Comparison of ENCODE assay signal across 8 cellular contexts in the genomic region with DNA sequence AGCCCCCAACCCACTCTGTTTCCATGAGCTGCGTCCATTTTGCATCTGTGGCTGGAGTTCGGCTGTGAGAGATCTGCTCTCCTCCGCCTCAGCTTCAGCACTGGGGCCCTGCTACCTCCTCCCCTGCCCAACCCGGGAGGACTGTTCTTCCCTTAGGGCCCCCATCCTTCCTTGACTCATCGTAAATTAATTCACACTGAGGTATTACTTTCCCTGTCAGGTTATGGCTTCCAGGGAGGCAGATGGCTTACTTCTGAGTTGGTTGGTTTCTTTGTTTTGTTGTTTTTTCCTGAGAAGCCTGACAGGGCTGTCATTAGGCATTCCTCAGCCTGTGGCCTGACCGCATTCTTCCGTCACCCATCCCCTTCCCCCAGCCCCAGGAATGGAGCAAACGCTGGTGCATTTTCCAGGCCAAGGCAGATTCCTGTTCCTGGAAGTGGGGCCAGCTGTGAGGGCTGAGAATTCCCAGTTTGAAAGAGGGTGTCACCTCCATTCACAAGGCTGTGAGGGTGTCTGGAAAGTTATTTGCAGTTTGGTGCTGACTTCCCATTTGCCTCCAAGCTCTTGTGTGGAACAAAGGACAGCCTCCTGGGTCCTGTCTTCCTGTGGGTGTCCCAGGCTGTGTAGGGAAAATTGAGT. TPM values are rescaled to one million over a fixed set of nuclear protein-coding genes. Genes with fewer than 3 reads are reported as not detected.
DNase-seq lines count a peak whose midpoint lies in the region; ATAC-seq, FAIRE-seq and TF ChIP-seq lines count a peak whose summit lies in the region.

No MANE protein-coding gene starts in this region.

- H3K4me2 ChIP-seq in IMR-90 (ENCODE audit: low read depth, low read length), result peak overlapping the region; percentile 59
- peak overlapping the region; percentile 76 for H3K4me2 ChIP-seq in HepG2 (ENCODE audit: low read depth, low read length)

- FAIRE-seq in HepG2 (lab: Jason Lieb, UNC), result no peak

- H3K9me3 ChIP-seq in IMR-90 (ENCODE audit: control insufficient read depth, insufficient read depth, low read length) (peaks cover 8% of the 10 kb centered on the region), HepG2 (ENCODE audit: low read length) (no peaks in the 10 kb centered on the region; the same call in 1 of the 2 replicates), tibial nerve (peaks cover 0 to 18% (median 0%) of the 10 kb centered on the region in 4 donors)

- H2AFZ ChIP-seq in IMR-90 (replicated peaks; ENCODE audit: low read length, poor library complexity) (peak overlapping the region; percentile 82), HepG2 (ENCODE audit: low read length) (peak overlapping the region; percentile 77)

- peak overlapping the region; percentile 97 for H2AK9ac ChIP-seq in IMR-90 (replicated peaks; ENCODE audit: low read depth, low read length, poor library complexity)

- peak overlapping the region; percentile 100 for H2BK20ac ChIP-seq in IMR-90 (ENCODE audit: low read depth, low read length)

- TF ChIP-seq RAD21 in IMR-90 (IDR thresholded peaks at IDR 0.05; ENCODE audit: low read length), result peak; percentile 30; the same call in 1 of the 2 replicates
- no peak for TF ChIP-seq RAD21 in HepG2 (CRISPR knock-in tag; IDR thresholded peaks at IDR 0.05)

- peak overlapping the region; percentile 100 for H3K4ac ChIP-seq in IMR-90 (ENCODE audit: low read depth, low read length)

- peak; percentile 70; the same call in 1 of the 2 replicates for TF ChIP-seq POLR2A in IMR-90 (IDR thresholded peaks at IDR 0.05; ENCODE audit: low read depth, low read length)
- no peak for TF ChIP-seq POLR2A in HepG2 (IDR thresholded peaks at IDR 0.05; ENCODE audit: insufficient read depth in 1 of 2, low read depth in 2 of 2, low read length in 2 of 2)
- no peak for TF ChIP-seq POLR2A in tibial nerve (IDR thresholded peaks at IDR 0.05)

- H4K5ac ChIP-seq in IMR-90 (ENCODE audit: low read depth, low read length), result peak overlapping the region; percentile 99

- H2BK15ac ChIP-seq in IMR-90 (ENCODE audit: low read depth, low read length), result peak overlapping the region; percentile 100

- 0% methylated on average over 2 of the region's 8 CpGs; no CpG with 5 or more reads in 1 of the 2 experiments for WGBS in IMR-90 (ENCODE audit: extremely low coverage in 2 of 2, insufficient read length in 1 of 2), 2 experiments
- 18% methylated on average over 8 of the region's 8 CpGs for WGBS in HepG2 (ENCODE audit: low lambda C conversion rate)
- WGBS in tibial nerve, 2 donors, result 42 to 43% methylated on average over 8 of the region's 8 CpGs

- no peak for TF ChIP-seq CTCF in IMR-90 (conservative IDR thresholded peaks at IDR 0.05; ENCODE audit: low read depth, low read length)
- TF ChIP-seq CTCF in cardiac fibroblast (IDR thresholded peaks at IDR 0.05; ENCODE audit: low read depth, low read length), result no peak
- TF ChIP-seq CTCF in HepG2 (CRISPR knock-in tag; IDR thresholded peaks at IDR 0.05), result no peak
- TF ChIP-seq CTCF in tibial nerve (IDR thresholded peaks at IDR 0.05), result no peak
- no peak for TF ChIP-seq CTCF in GM13976 (IDR thresholded peaks at IDR 0.05; ENCODE audit: borderline replicate concordance, control extremely low read depth, extremely low read depth, insufficient read depth, missing control alignments)

- H3K4me3 ChIP-seq in IMR-90 (ENCODE audit: insufficient read depth, low read depth, low read length), result no peak overlapping the region
- H3K4me3 ChIP-seq in cardiac fibroblast (replicated peaks in 1 of 2; ENCODE audit: low read depth in 2 of 2, low read length in 2 of 2), result no peak overlapping the region
- peak overlapping the region; percentile 1 to 39 (median 9); a peak in 2 of 6 replicates for H3K4me3 ChIP-seq in HepG2 (replicated peaks in 1 of 3; ENCODE audit: insufficient read depth in 1 of 3, low read depth in 2 of 3, low read length in 3 of 3)
- H3K4me3 ChIP-seq in tibial nerve, result no peak overlapping the region

- peak overlapping the region; percentile 100 for H4K91ac ChIP-seq in IMR-90 (ENCODE audit: insufficient read depth, low read depth, low read length)

- peaks cover 0 to 2% of the 10 kb centered on the region in 2 donors for H3K9me3 Mint-ChIP-seq in effector memory CD8-positive, alpha-beta T cell

- CTCF ChIA-PET in IMR-90 (lab: Yijun Ruan, JAX) (interaction anchor here (0.8 kb wide), 1 partner anchor 20 kb away, joined by 5 read pairs; no protein-coding TSS in a partner anchor), HepG2 (lab: Yijun Ruan, JAX; ENCODE audit: low intra/inter-chr PET ratio, low total read pairs) (no interaction called here)

- peak overlapping the region; percentile 100 for H2AK5ac ChIP-seq in IMR-90 (ENCODE audit: low read depth, low read length)

- peak overlapping the region; percentile 100 for H3K23ac ChIP-seq in IMR-90 (ENCODE audit: low read depth, low read length)

- peak overlapping the region; percentile 100 for H3K14ac ChIP-seq in IMR-90 (replicated peaks; ENCODE audit: low read depth, low read length)

- H3K27me3 Mint-ChIP-seq in effector memory CD8-positive, alpha-beta T cell, result peaks cover 18 to 31% of the 10 kb centered on the region in 2 donors

- H3K9me1 ChIP-seq in IMR-90 (ENCODE audit: insufficient read depth, low read length), result peaks cover 25% of the 10 kb centered on the region

- ATAC-seq in IMR-90 (ENCODE audit: low read depth) (peak; percentile 89), HepG2 (peak; percentile 77), GM19328 (IDR thresholded peaks at IDR 0.05; ENCODE audit: unreplicated experiment) (no peak), GM21526 (IDR thresholded peaks at IDR 0.05; ENCODE audit: low FRiP score, unreplicated experiment) (no peak)
- no peak for ATAC-seq in effector memory CD8-positive, alpha-beta T cell (replicated peaks)

- H3K27ac Mint-ChIP-seq in effector memory CD8-positive, alpha-beta T cell, result no peak overlapping the region

- peaks cover 0 to 6% of the 10 kb centered on the region in 2 experiments; a peak in 1 of 4 replicates for H3K79me1 ChIP-seq in IMR-90 (ENCODE audit: low read depth in 1 of 2, low read length in 2 of 2)

- no peaks in the 10 kb centered on the region for H3K36me3 ChIP-seq in IMR-90 (ENCODE audit: control insufficient read depth, insufficient read depth, low read length)
- no peaks in the 10 kb centered on the region for H3K36me3 ChIP-seq in HepG2 (replicated peaks in 1 of 2; ENCODE audit: control insufficient read depth in 1 of 2, insufficient read depth in 2 of 2, low read length in 2 of 2)
- H3K36me3 ChIP-seq in tibial nerve, result no peaks in the 10 kb centered on the region

- H3K56ac ChIP-seq in IMR-90 (ENCODE audit: extremely low read depth, insufficient read depth, low read length), result peak overlapping the region; percentile 95

- peak overlapping the region; percentile 97 to 99 for H4K8ac ChIP-seq in IMR-90 (ENCODE audit: low read depth in 2 of 2, low read length in 2 of 2)

- H3K27me3 ChIP-seq in IMR-90 (ENCODE audit: control insufficient read depth, insufficient read depth, low read length) (no peaks in the 10 kb centered on the region), HepG2 (ENCODE audit: control insufficient read depth in 1 of 2, insufficient read depth in 2 of 2, low read length in 2 of 2) (peaks cover 0 to 6% of the 10 kb centered on the region in 2 experiments; a peak in 2 of 5 replicates), tibial nerve (no peaks in the 10 kb centered on the region)

- no peak overlapping the region for H3K4me3 Mint-ChIP-seq in effector memory CD8-positive, alpha-beta T cell

- no peaks in the 10 kb centered on the region for H3K79me2 ChIP-seq in HepG2 (ENCODE audit: insufficient read depth, low read length)

- H3K4me1 ChIP-seq in IMR-90 (ENCODE audit: control insufficient read depth, insufficient read depth, low read length) (peaks cover 29% of the 10 kb centered on the region), HepG2 (ENCODE audit: insufficient read depth, low read length) (peaks cover 26% of the 10 kb centered on the region), tibial nerve (peaks cover 0 to 46% (median 20%) of the 10 kb centered on the region in 4 donors)

- no peaks in the 10 kb centered on the region for H4K20me1 ChIP-seq in IMR-90 (ENCODE audit: insufficient read depth, low read length)
- no peaks in the 10 kb centered on the region for H4K20me1 ChIP-seq in HepG2 (ENCODE audit: insufficient read depth, low read length)

- peak overlapping the region; percentile 98 for H3K18ac ChIP-seq in IMR-90 (ENCODE audit: low read depth, low read length)

- BruUV-seq in IMR-90 (replicated peaks; lab: Mats Ljungman, UMichigan) (no TSS peak), HepG2 (replicated peaks; lab: Mats Ljungman, UMichigan) (no TSS peak)

- in situ Hi-C loops in IMR-90 (cut with MboI; ENCODE audit: low sequenced_read_pairs), result no loop called here
- in situ Hi-C loops in HepG2 (cut with HindIII; ENCODE audit: extremely low pct_ligation_motif_present, low pct_unique_long_range_greater_than_20kb), result no loop called here
- in situ Hi-C loops in GM13976 (cut with MboI; ENCODE audit: low sequenced_read_pairs, unreplicated experiment), result no loop called here

- dilution Hi-C loops in IMR-90 (cut with HindIII; ENCODE audit: low sequenced_read_pairs, unreplicated experiment), result no loop called here

- intact Hi-C loops in IMR-90 (cut with micrococcal nuclease) (loop anchor here (1.0 to 10.0 kb wide), 4 partner anchors 63 to 283 kb away; a partner anchor contains a TSS), HepG2 (cut with micrococcal nuclease; ENCODE audit: unreplicated experiment) (no loop called here)

- DNase-seq in IMR-90 (peak; percentile 99), cardiac fibroblast (ENCODE audit: low read depth in 2 of 2) (peak; percentile 97 to 98), HepG2 (ENCODE audit: low spot score) (peak; percentile 57), tibial nerve (ENCODE audit: low spot score in 2 of 2) (peak in 1 of 2 donors; percentile 53), GM13976 (ENCODE audit: low spot score) (no peak)
- DNase-seq in effector memory CD8-positive, alpha-beta T cell, result no peak

- TF ChIP-seq EP300 in HepG2 (IDR thresholded peaks at IDR 0.05; ENCODE audit: low read depth in 2 of 2, low read length in 2 of 2) (no peak), HepG2 (CRISPR knock-in tag; IDR thresholded peaks at IDR 0.05; ENCODE audit: borderline replicate concordance) (no peak), tibial nerve (IDR thresholded peaks at IDR 0.05) (peak in 1 of 2 donors; percentile 43)

- peak overlapping the region; percentile 100 for H2BK5ac ChIP-seq in IMR-90 (ENCODE audit: low read depth, low read length, poor library complexity, severe bottlenecking)

- peaks cover 0 to 2% of the 10 kb centered on the region in 2 donors for H3K4me1 Mint-ChIP-seq in effector memory CD8-positive, alpha-beta T cell (ENCODE audit: low read depth in 2 of 2)

- peak overlapping the region; percentile 73 for H3K9ac ChIP-seq in IMR-90 (ENCODE audit: low read depth, low read length)
- H3K9ac ChIP-seq in HepG2 (ENCODE audit: insufficient read depth, low read depth, low read length), result peak overlapping the region; percentile 30; the same call in 1 of the 2 replicates

- POLR2A ChIA-PET in IMR-90 (lab: Charles Lee; ENCODE audit: unreplicated experiment) (interaction anchor here (0.5 to 0.8 kb wide), 2 partner anchors 65 to 492 kb away, joined by 3 to 4 read pairs; no protein-coding TSS in a partner anchor), HepG2 (lab: Yijun Ruan, JAX) (interaction anchor here (1.7 kb wide), 1 partner anchor 13 kb away, joined by 4 read pairs; no protein-coding TSS in a partner anchor)

- peak overlapping the region; percentile 100 for H2BK120ac ChIP-seq in IMR-90 (ENCODE audit: low read depth, low read length)

- H3K27ac ChIP-seq in IMR-90 (ENCODE audit: insufficient read depth, low read length) (peak overlapping the region; percentile 96), HepG2 (ENCODE audit: extremely low read length, insufficient read depth, low read length) (no peak overlapping the region), tibial nerve (peak overlapping the region; percentile 54 to 87 (median 68))

- H3K36me3 Mint-ChIP-seq in effector memory CD8-positive, alpha-beta T cell (ENCODE audit: insufficient read depth), result no peaks in the 10 kb centered on the region

RNA-seq across cellular contexts. Expression of a gene that starts 11.6 kb away (rescaled TPM):
- total RNA-seq in IMR-90 (2012; rRNA removed) (under 0.01 TPM in 1 of 2 replicates, not detected in the other), HepG2 (2016; rRNA removed; fragmentation: Illumina TruSeq; extraction: Trizol) (not detected in 2 replicates), tibial nerve (not detected)
- polyA plus RNA-seq in IMR-90 (2012; rRNA removed) (0.53 and 0.86 TPM in 2 replicates), HepG2 (2011; rRNA removed) (0.30 and 0.48 TPM in 2 replicates)
- 0.32 and 0.45 TPM in 2 replicates for polyA plus RNA-seq in IMR-90 (2012; cell fraction: cytosol; rRNA removed)
- 0.72 and 0.95 TPM in 2 replicates for polyA plus RNA-seq in IMR-90 (2012; cell fraction: nucleus; rRNA removed; ENCODE audit: low replicate concordance)
- total RNA-seq in HepG2 (2016; cell fraction: cytosol; rRNA removed; fragmentation: Illumina TruSeq; extraction: Trizol; ENCODE audit: low read depth), result not detected in 2 replicates
- not detected in 2 replicates for total RNA-seq in HepG2 (2016; cell fraction: insoluble cytoplasmic fraction; rRNA removed; fragmentation: Illumina TruSeq; extraction: Trizol)
- not detected in 2 replicates for total RNA-seq in HepG2 (2016; cell fraction: membrane; rRNA removed; fragmentation: Illumina TruSeq; extraction: Trizol)
- total RNA-seq in HepG2 (2016; cell fraction: nucleus; rRNA removed; fragmentation: Illumina TruSeq; extraction: Trizol), result not detected in 2 replicates
- polyA plus RNA-seq in HepG2 (2011; cell fraction: cytosol; rRNA removed), result 0.20 and 0.21 TPM in 2 replicates
- 1.4 and 1.6 TPM in 2 replicates for polyA plus RNA-seq in HepG2 (2011; cell fraction: nucleus; rRNA removed)
- polyA plus RNA-seq in HepG2 (2012), result 0.59 TPM in 1 of 2 replicates, not detected in the other
- 0.19 TPM in 1 of 2 replicates, not detected in the other for polyA plus RNA-seq in HepG2 (2016; cell fraction: cytosol; fragmentation: Illumina TruSeq; extraction: Trizol; ENCODE audit: low read depth)
- not detected in 2 replicates for polyA plus RNA-seq in HepG2 (2016; cell fraction: insoluble cytoplasmic fraction; fragmentation: Illumina TruSeq; extraction: Trizol; ENCODE audit: low read depth)
- 0.30 TPM in 1 of 2 replicates, not detected in the other for polyA plus RNA-seq in HepG2 (2016; cell fraction: membrane; fragmentation: Illumina TruSeq; extraction: Trizol; ENCODE audit: low read depth)
- polyA plus RNA-seq in HepG2 (2016; cell fraction: nucleus; fragmentation: Illumina TruSeq; extraction: Trizol; ENCODE audit: insufficient read depth, low read depth), result not detected in 2 replicates
- polyA minus RNA-seq in HepG2 (2011; rRNA and poly(A)+ RNA removed; ENCODE audit: low replicate concordance), result 1.0 TPM in 1 of 2 replicates, not detected in the other
- polyA minus RNA-seq in HepG2 (2011; cell fraction: cytosol; rRNA and poly(A)+ RNA removed), result not detected in 2 replicates
- polyA minus RNA-seq in HepG2 (2011; cell fraction: nucleus; rRNA and poly(A)+ RNA removed), result not detected in 2 replicates

RNA-seq across cellular contexts. Expression of a gene that starts 24.1 kb away (rescaled TPM):
- not detected in 2 replicates for total RNA-seq in IMR-90 (2012; rRNA removed)
- polyA plus RNA-seq in IMR-90 (2012; rRNA removed), result not detected in 2 replicates
- polyA plus RNA-seq in IMR-90 (2012; cell fraction: cytosol; rRNA removed), result 0.07 TPM in 1 of 2 replicates, not detected in the other
- polyA plus RNA-seq in IMR-90 (2012; cell fraction: nucleus; rRNA removed; ENCODE audit: low replicate concordance), result 0.26 and 0.32 TPM in 2 replicates
- total RNA-seq in HepG2 (2016; rRNA removed; fragmentation: Illumina TruSeq; extraction: Trizol), result 0.20 TPM in 1 of 2 replicates, not detected in the other
- 0.20 and 0.35 TPM in 2 replicates for total RNA-seq in HepG2 (2016; cell fraction: cytosol; rRNA removed; fragmentation: Illumina TruSeq; extraction: Trizol; ENCODE audit: low read depth)
- total RNA-seq in HepG2 (2016; cell fraction: insoluble cytoplasmic fraction; rRNA removed; fragmentation: Illumina TruSeq; extraction: Trizol), result not detected in 2 replicates
- 0.34 TPM in 1 of 2 replicates, not detected in the other for total RNA-seq in HepG2 (2016; cell fraction: membrane; rRNA removed; fragmentation: Illumina TruSeq; extraction: Trizol)
- not detected in 2 replicates for total RNA-seq in HepG2 (2016; cell fraction: nucleus; rRNA removed; fragmentation: Illumina TruSeq; extraction: Trizol)
- 0.57 and 0.58 TPM in 2 replicates for polyA plus RNA-seq in HepG2 (2011; rRNA removed)
- polyA plus RNA-seq in HepG2 (2011; cell fraction: cytosol; rRNA removed), result 0.42 and 0.77 TPM in 2 replicates
- 1.2 and 2.4 TPM in 2 replicates for polyA plus RNA-seq in HepG2 (2011; cell fraction: nucleus; rRNA removed)
- polyA plus RNA-seq in HepG2 (2012), result 0.16 TPM in 1 of 2 replicates, not detected in the other
- 0.17 and 0.27 TPM in 2 replicates for polyA plus RNA-seq in HepG2 (2016; cell fraction: cytosol; fragmentation: Illumina TruSeq; extraction: Trizol; ENCODE audit: low read depth)
- 0.22 TPM in 1 of 2 replicates, not detected in the other for polyA plus RNA-seq in HepG2 (2016; cell fraction: insoluble cytoplasmic fraction; fragmentation: Illumina TruSeq; extraction: Trizol; ENCODE audit: low read depth)
- 0.14 TPM in 1 of 2 replicates, not detected in the other for polyA plus RNA-seq in HepG2 (2016; cell fraction: membrane; fragmentation: Illumina TruSeq; extraction: Trizol; ENCODE audit: low read depth)
- not detected in 2 replicates for polyA plus RNA-seq in HepG2 (2016; cell fraction: nucleus; fragmentation: Illumina TruSeq; extraction: Trizol; ENCODE audit: insufficient read depth, low read depth)
- polyA minus RNA-seq in HepG2 (2011; rRNA and poly(A)+ RNA removed; ENCODE audit: low replicate concordance), result not detected in 2 replicates
- polyA minus RNA-seq in HepG2 (2011; cell fraction: cytosol; rRNA and poly(A)+ RNA removed), result not detected in 2 replicates
- 0.90 and 1.2 TPM in 2 replicates for polyA minus RNA-seq in HepG2 (2011; cell fraction: nucleus; rRNA and poly(A)+ RNA removed)
- 10 to 100 TPM in 1 of 4 donors, 1 to 10 TPM in 3; 2.9 to 37.8 (median 6.3) TPM for total RNA-seq in tibial nerve

Comparison
In these comparisons a context has a peak if more than half of its experiments do, and no peak if none do; other contexts are left out.
1. ATAC-seq: peak in IMR-90 (single experiment) and HepG2 (single experiment); none in GM19328 (single experiment), GM21526 (single experiment) and effector memory CD8-positive, alpha-beta T cell (single experiment).
2. DNase-seq: peak in IMR-90 (single experiment), cardiac fibroblast (2 of 2) and HepG2 (single experiment); none in GM13976 (single experiment) and effector memory CD8-positive, alpha-beta T cell (0 of 3).
3. H3K4me3 ChIP-seq: peak in HepG2 (3 of 3); none in IMR-90 (single experiment), cardiac fibroblast (0 of 2) and tibial nerve (0 of 4).